ENCODE assay signal across 34 cellular contexts in the genomic region with DNA sequence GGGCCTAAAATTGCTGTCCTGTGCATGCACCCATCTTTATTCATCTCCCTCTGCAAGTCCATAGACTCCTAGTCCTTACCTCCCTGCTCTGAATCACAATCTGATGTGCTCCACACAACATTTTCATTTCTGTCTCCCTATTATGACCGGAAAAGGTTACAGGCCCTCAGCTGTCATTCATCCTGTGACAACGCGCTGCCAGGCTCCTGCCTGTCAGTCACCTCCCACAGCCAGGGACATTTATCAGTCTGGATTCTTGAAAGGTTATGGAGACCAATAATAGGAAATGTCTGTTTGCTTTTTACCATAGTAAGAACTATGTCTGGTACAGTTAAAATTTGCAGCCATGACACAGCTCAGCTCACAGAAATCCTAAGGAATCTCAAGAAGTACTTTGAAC.
"Had no signal": no experiment of that assay in that cellular context is flagged by ENCODE, and none has a peak within 500 bp of the region (broad histone marks: within the 10 kb centered on the region; RNA-seq: fewer than 3 reads in every experiment).

No MANE protein-coding gene starts in this region.

- H3K4me3 Mint-ChIP-seq: activated CD4-positive, alpha-beta T cell treated with anti-CD3 and anti-CD28 coated beads for 36 hours; activated CD4-positive, alpha-beta T cell treated with anti-CD3 and anti-CD28 coated beads, Interleukin-2, amount 10 ng/mL, durations not matched to agents 7 days and 5 days; activated CD8-positive, alpha-beta T cell treated with anti-CD3 and anti-CD28 coated beads, Interleukin-2, amount 10 ng/mL, durations not matched to agents 7 days and 5 days; activated naive CD4-positive, alpha-beta T cell treated with anti-CD3 and anti-CD28 coated beads, Interleukin-2, amount 50 U/mL, for 24 hours; activated naive CD8-positive, alpha-beta T cell treated with anti-CD3 and anti-CD28 coated beads, Interleukin-2, amount 10 ng/mL, durations not matched to agents 7 days and 5 days; activated T-cell treated with anti-CD3 and anti-CD28 coated beads, Interleukin-2, amount 50 U/mL, for 24 hours; brain; central memory CD8-positive, alpha-beta T cell; T-cell; T-helper 17 cell; WTC11 had no signal

- H3K27me3 ChIP-seq: MG63, Peyer's patch, SJSA1 had no signal

- H3K9me3 Mint-ChIP-seq: activated CD4-positive, alpha-beta T cell treated with anti-CD3 and anti-CD28 coated beads, Interleukin-2, amount 10 ng/mL, durations not matched to agents 7 days and 5 days; activated naive CD4-positive, alpha-beta T cell treated with anti-CD3 and anti-CD28 coated beads, Interleukin-2, amount 50 U/mL, for 24 hours; activated naive CD8-positive, alpha-beta T cell treated with anti-CD3 and anti-CD28 coated beads, Interleukin-2, amount 10 ng/mL, durations not matched to agents 7 days and 5 days; activated T-cell treated with anti-CD3 and anti-CD28 coated beads, Interleukin-2, amount 50 U/mL, for 24 hours; activated T-helper 2 cell treated with anti-CD3 and anti-CD28 coated beads, Interferon-gamma antibody, Interleukin-2, Interleukin-4, amounts not matched to agents 10 μg/mL and 5 μg/mL and 100 μg/mL, durations not matched to agents 14 hours and 24 hours and 36 hours; brain; central memory CD8-positive, alpha-beta T cell; T-cell; WTC11 had no signal

- H3K36me3 Mint-ChIP-seq: activated naive CD4-positive, alpha-beta T cell treated with anti-CD3 and anti-CD28 coated beads, Interleukin-2, amount 50 U/mL, for 24 hours; activated naive CD8-positive, alpha-beta T cell treated with anti-CD3 and anti-CD28 coated beads, Interleukin-2, amount 10 ng/mL, durations not matched to agents 7 days and 5 days; brain; T-cell; WTC11 had no signal

- ATAC-seq: activated CD4-positive, alpha-beta T cell treated with anti-CD3 and anti-CD28 coated beads for 36 hours; activated CD4-positive, CD25-positive, alpha-beta regulatory T cell treated with anti-CD3 and anti-CD28 coated beads, Interleukin-2, amount 50 U/mL, for 24 hours; activated CD8-positive, alpha-beta T cell treated with anti-CD3 and anti-CD28 coated beads, Interleukin-2, amount 10 ng/mL, durations not matched to agents 7 days and 5 days; PC-3; SK-N-SH treated with all-trans-retinoic acid at 6 μM for 48 hours; T-cell; T-helper 17 cell; WTC11 had no signal

- DNase-seq: activated CD4-positive, alpha-beta T cell treated with anti-CD3 and anti-CD28 coated beads for 36 hours; activated CD4-positive, alpha-beta T cell treated with anti-CD3 and anti-CD28 coated beads, Interleukin-2, amount 10 ng/mL, durations not matched to agents 7 days and 5 days; activated CD4-positive, alpha-beta T cell treated with anti-CD3 and anti-CD28 coated beads, Interleukin-2, amount 50 U/mL, for 48 hours; activated CD8-positive, alpha-beta T cell treated with anti-CD3 and anti-CD28 coated beads, Interleukin-2, amount 10 ng/mL, durations not matched to agents 7 days and 5 days; activated gamma-delta T cell; activated naive CD4-positive, alpha-beta T cell treated with Interleukin-2 at 50 U/mL for 16 hours; activated naive CD8-positive, alpha-beta T cell treated with anti-CD3 and anti-CD28 coated beads, Interleukin-2, amount 10 ng/mL, durations not matched to agents 7 days and 5 days; activated T-cell treated with anti-CD3 and anti-CD28 coated beads, Interleukin-2, amount 50 U/mL, for 24 hours; amygdala; Kasumi-1; NCI-H1048; NCI-H1105 treated with DMSO at 0.1 percent for 48 hours; NCI-H1436; NCI-H1694 treated with DMSO at 0.1 percent for 48 hours; NCI-H2029; NCI-H510A; NCI-H526; NCI-H748 treated with DMSO at 0.1 percent for 48 hours; NK-92 treated with Interleukin-12 subunit alpha and Interleukin-12 subunit beta, amount 100 ng/mL, for 24 hours; Peyer's patch; RPMI8226; SHP77 treated with DMSO at 0.1 percent for 48 hours; T-cell; T-helper 17 cell had no signal

- H3K27ac ChIP-seq: Peyer's patch, SJSA1 had no signal

- H3K36me3 ChIP-seq: MG63, Peyer's patch, SJSA1 had no signal

- H3K27ac Mint-ChIP-seq: activated CD4-positive, alpha-beta T cell treated with anti-CD3 and anti-CD28 coated beads for 36 hours; activated CD4-positive, alpha-beta T cell treated with anti-CD3 and anti-CD28 coated beads, Interleukin-2, amount 10 ng/mL, durations not matched to agents 7 days and 5 days; activated CD8-positive, alpha-beta T cell treated with anti-CD3 and anti-CD28 coated beads, Interleukin-2, amount 10 ng/mL, durations not matched to agents 7 days and 5 days; activated naive CD4-positive, alpha-beta T cell treated with anti-CD3 and anti-CD28 coated beads, Interleukin-2, amount 50 U/mL, for 24 hours; activated naive CD8-positive, alpha-beta T cell treated with anti-CD3 and anti-CD28 coated beads, Interleukin-2, amount 10 ng/mL, durations not matched to agents 7 days and 5 days; activated T-cell treated with anti-CD3 and anti-CD28 coated beads, Interleukin-2, amount 50 U/mL, for 24 hours; activated T-helper 2 cell treated with anti-CD3 and anti-CD28 coated beads, Interferon-gamma antibody, Interleukin-2, Interleukin-4, amounts not matched to agents 10 μg/mL and 5 μg/mL and 100 μg/mL, durations not matched to agents 14 hours and 24 hours and 36 hours; brain; T-cell; T-helper 17 cell; WTC11 had no signal

- H3K4me1 Mint-ChIP-seq: activated CD4-positive, alpha-beta T cell treated with anti-CD3 and anti-CD28 coated beads for 36 hours; activated CD4-positive, alpha-beta T cell treated with anti-CD3 and anti-CD28 coated beads, Interleukin-2, amount 10 ng/mL, durations not matched to agents 7 days and 5 days; activated naive CD4-positive, alpha-beta T cell treated with anti-CD3 and anti-CD28 coated beads, Interleukin-2, amount 50 U/mL, for 24 hours; activated naive CD8-positive, alpha-beta T cell treated with anti-CD3 and anti-CD28 coated beads, Interleukin-2, amount 10 ng/mL, durations not matched to agents 7 days and 5 days; brain; central memory CD8-positive, alpha-beta T cell; T-cell; T-helper 17 cell; WTC11 had no signal

- H3K4me1 ChIP-seq: Peyer's patch had no signal

- H3K9me3 ChIP-seq: MG63, Peyer's patch, SJSA1 had no signal

- H3K4me3 ChIP-seq: MG63, Peyer's patch, SJSA1 had no signal

- H3K27me3 Mint-ChIP-seq: activated CD4-positive, alpha-beta T cell treated with anti-CD3 and anti-CD28 coated beads, Interleukin-2, amount 10 ng/mL, durations not matched to agents 7 days and 5 days; activated naive CD8-positive, alpha-beta T cell treated with anti-CD3 and anti-CD28 coated beads, Interleukin-2, amount 10 ng/mL, durations not matched to agents 7 days and 5 days had no signal
